22 cellular contexts compared by ENCODE assay signal in genomic region chr3:28081533-28081947, GRCh38.
DNase-seq lines count a peak whose midpoint lies in the region; ATAC-seq and TF ChIP-seq lines count a peak whose summit lies in the region.
"Had no signal": no experiment of that assay in that cellular context is flagged by ENCODE, and none has a peak within 500 bp of the region (broad histone marks: within the 10 kb centered on the region; RNA-seq: fewer than 3 reads in every experiment).

No MANE protein-coding gene starts in this region.

- H3K9ac ChIP-seq in H9 (ENCODE audit: extremely low read depth, insufficient read length, low read length) (no peak overlapping the region), iPS-20b (ENCODE audit: low read depth, low read length) (no peak overlapping the region)
- H3K9ac ChIP-seq: GM23248 had no signal

- H3K27me3 ChIP-seq in H9 (ENCODE audit: insufficient read depth, low read length) (no peaks in the 10 kb centered on the region), iPS-20b (ENCODE audit: insufficient read depth, low read length) (no peaks in the 10 kb centered on the region; the same call in 1 of the 2 replicates)
- H3K27me3 ChIP-seq: brain microvascular endothelial cell had no signal

- no peak overlapping the region for H3T11ph ChIP-seq in H9 (ENCODE audit: low read length)

- H2BK120ac ChIP-seq in H9 (ENCODE audit: low read depth, low read length, poor library complexity, severe bottlenecking): no peak overlapping the region

- no peaks in the 10 kb centered on the region for H3K79me1 ChIP-seq in H9 (ENCODE audit: insufficient read depth, low read depth, low read length, poor library complexity, severe bottlenecking)

- H2BK20ac ChIP-seq in H9 (ENCODE audit: low read depth, low read length, poor library complexity, severe bottlenecking): no peak overlapping the region

- H2BK12ac ChIP-seq in H9 (ENCODE audit: insufficient read length, low read depth, low read length): no peak overlapping the region

- no peak overlapping the region for H3K14ac ChIP-seq in H9 (ENCODE audit: insufficient read depth, low read length)

- H3K4me3 Mint-ChIP-seq in H9: peak overlapping the region; percentile 7 to 19; a peak in 2 of 5 replicates
- H3K4me3 Mint-ChIP-seq: activated CD4-positive, alpha-beta T cell treated with anti-CD3 and anti-CD28 coated beads, Interleukin-2, amount 10 ng/mL, durations not matched to agents 24 days and 14 days; dendritic cell treated with granulocyte-macrophage colony-stimulating factor and Interleukin-4, amounts not matched to agents 40 ng/mL and 50 ng/mL, for 4 days had no signal

- H3K9me3 Mint-ChIP-seq in H9: no peaks in the 10 kb centered on the region; a peak in 1 of 5 replicates
- H3K9me3 Mint-ChIP-seq: activated CD4-positive, alpha-beta T cell treated with anti-CD3 and anti-CD28 coated beads, Interleukin-2, amount 10 ng/mL, durations not matched to agents 24 days and 14 days; dendritic cell treated with granulocyte-macrophage colony-stimulating factor and Interleukin-4, amounts not matched to agents 40 ng/mL and 50 ng/mL, for 4 days had no signal

- DNase-seq in H9 (peak; percentile 51), G401 (ENCODE audit: low spot score) (no peak), amygdala (lab: John Stamatoyannopoulos, UW) (no peak)
- no peak for DNase-seq in stimulated activated CD4-positive, alpha-beta T cell treated with anti-CD3 and anti-CD28 coated beads, Interleukin-4, amount 100 ng/mL, for 1 hour
- DNase-seq: activated CD4-positive, alpha-beta T cell treated with anti-CD3 and anti-CD28 coated beads, Interleukin-2, amount 10 ng/mL, durations not matched to agents 24 days and 14 days; activated naive CD4-positive, alpha-beta T cell treated with anti-CD3 and anti-CD28 coated beads, Interleukin-2, amount 50 U/mL, for 16 hours; activated T-cell treated with anti-CD3 and anti-CD28 coated beads for 4 hours; AML-193; brain microvascular endothelial cell; erythroblast; GF-D8; GM23248; NCI-H187; NCI-H510A treated with DMSO at 0.1 percent for 48 hours; PC-9; right cardiac atrium had no signal

- no peak overlapping the region for H2AFZ ChIP-seq in H9 (ENCODE audit: low read length)
- H2AFZ ChIP-seq: GM23248, PC-9 had no signal

- H3K27me3 Mint-ChIP-seq in H9 (ENCODE audit: low read depth): no peaks in the 10 kb centered on the region; the same call in none of the 2 replicates
- H3K27me3 Mint-ChIP-seq: activated CD4-positive, alpha-beta T cell treated with anti-CD3 and anti-CD28 coated beads, Interleukin-2, amount 10 ng/mL, durations not matched to agents 24 days and 14 days; dendritic cell treated with granulocyte-macrophage colony-stimulating factor and Interleukin-4, amounts not matched to agents 40 ng/mL and 50 ng/mL, for 4 days had no signal

- WGBS in H9 (ENCODE audit: extremely low coverage, insufficient read length, low lambda C conversion rate): no CpG with 5 or more reads among the region's 2 CpGs

- H3K79me2 ChIP-seq in H9 (ENCODE audit: insufficient read depth, low read length): no peaks in the 10 kb centered on the region

- peak overlapping the region; percentile 7 for H3K27ac ChIP-seq in H9 (ENCODE audit: insufficient read length, low read depth, low read length)
- H3K27ac ChIP-seq in iPS-20b (ENCODE audit: low read length): no peak overlapping the region
- H3K27ac ChIP-seq: brain microvascular endothelial cell, GM23248, PC-9, thoracic aorta had no signal

- H3K4me1 ChIP-seq in H9 (ENCODE audit: insufficient read depth, low read length) (peaks cover 20% of the 10 kb centered on the region), iPS-20b (ENCODE audit: insufficient read depth, low read length) (peaks cover 51% of the 10 kb centered on the region)

- no peak overlapping the region for H4K8ac ChIP-seq in H9 (replicated peaks; ENCODE audit: insufficient read length, low read depth, low read length)

- no peaks in the 10 kb centered on the region for H4K20me1 ChIP-seq in H9 (ENCODE audit: control insufficient read depth, insufficient read depth, insufficient read length)

- H4K5ac ChIP-seq in H9 (ENCODE audit: insufficient read length, low read depth, low read length): no peak overlapping the region

- no peak overlapping the region for H3K23ac ChIP-seq in H9 (ENCODE audit: insufficient read length, low read depth, low read length)

- ATAC-seq in GM18907 (IDR thresholded peaks at IDR 0.05; ENCODE audit: unreplicated experiment): peak; percentile 90
- peak; percentile 73 for ATAC-seq in HG03439 (IDR thresholded peaks at IDR 0.05; ENCODE audit: unreplicated experiment)
- ATAC-seq in HG03097 (IDR thresholded peaks at IDR 0.05; ENCODE audit: low FRiP score, unreplicated experiment): no peak
- ATAC-seq: right cardiac atrium had no signal

- no peak overlapping the region for H2BK5ac ChIP-seq in H9 (ENCODE audit: insufficient read length, low read length)

- peaks cover 56 to 59% of the 10 kb centered on the region in 2 experiments for H3K4me1 Mint-ChIP-seq in H9
- H3K4me1 Mint-ChIP-seq: activated CD4-positive, alpha-beta T cell treated with anti-CD3 and anti-CD28 coated beads, Interleukin-2, amount 10 ng/mL, durations not matched to agents 24 days and 14 days had no signal

- H3K4me2 ChIP-seq in H9 (ENCODE audit: insufficient read depth, insufficient read length, low read length): peak overlapping the region; percentile 58
- H3K4me2 ChIP-seq: PC-9 had no signal

- no peaks in the 10 kb centered on the region for H3K9me3 ChIP-seq in H9 (ENCODE audit: control insufficient read depth, low read depth, low read length)
- no peaks in the 10 kb centered on the region for H3K9me3 ChIP-seq in iPS-20b (ENCODE audit: insufficient read depth, low read depth, low read length)
- H3K9me3 ChIP-seq: thoracic aorta had no signal

- H2AK5ac ChIP-seq in H9 (ENCODE audit: insufficient read length, low read length): no peak overlapping the region

- H3K4me3 ChIP-seq in iPS-20b (ENCODE audit: low read length): peak overlapping the region; percentile 26; the same call in 1 of the 2 replicates
- H3K4me3 ChIP-seq: GM23248, PC-9, thoracic aorta had no signal

- no peak for TF ChIP-seq CTCF in H9 (conservative IDR thresholded peaks at IDR 0.05)

- H3K27ac Mint-ChIP-seq in H9: peak overlapping the region in 2 of 3 experiments; percentile 2 to 38; a peak in 3 of 7 replicates
- H3K27ac Mint-ChIP-seq: activated CD4-positive, alpha-beta T cell treated with anti-CD3 and anti-CD28 coated beads, Interleukin-2, amount 10 ng/mL, durations not matched to agents 24 days and 14 days; dendritic cell treated with granulocyte-macrophage colony-stimulating factor and Interleukin-4, amounts not matched to agents 40 ng/mL and 50 ng/mL, for 4 days had no signal

- no peak overlapping the region for H3K18ac ChIP-seq in H9 (ENCODE audit: insufficient read length, low read depth, low read length)

- no peak overlapping the region for H2BK15ac ChIP-seq in H9 (ENCODE audit: low read depth, low read length)

- no peak overlapping the region for H3K4ac ChIP-seq in H9 (ENCODE audit: low read depth, low read length)

- no peak overlapping the region for H4K91ac ChIP-seq in H9 (ENCODE audit: insufficient read length, low read depth, low read length)

- no peak overlapping the region for H3K56ac ChIP-seq in H9 (ENCODE audit: insufficient read length, low read depth, low read length)

- in situ Hi-C loops in G401 (cut with HindIII; ENCODE audit: low sequenced_read_pairs): no loop called here

- no peaks in the 10 kb centered on the region for H3K36me3 Mint-ChIP-seq in H9 (ENCODE audit: insufficient read depth in 1 of 3, low read depth in 3 of 3)

- H3K23me2 ChIP-seq in H9 (ENCODE audit: insufficient read length, low read depth, low read length, poor library complexity, severe bottlenecking): peaks cover 4% of the 10 kb centered on the region

- no peaks in the 10 kb centered on the region for H3K36me3 ChIP-seq in iPS-20b (ENCODE audit: insufficient read depth, low read depth, low read length)
- H3K36me3 ChIP-seq: brain microvascular endothelial cell, thoracic aorta had no signal
